Comparison of ENCODE assay signal across 8 cellular contexts in the genomic region with DNA sequence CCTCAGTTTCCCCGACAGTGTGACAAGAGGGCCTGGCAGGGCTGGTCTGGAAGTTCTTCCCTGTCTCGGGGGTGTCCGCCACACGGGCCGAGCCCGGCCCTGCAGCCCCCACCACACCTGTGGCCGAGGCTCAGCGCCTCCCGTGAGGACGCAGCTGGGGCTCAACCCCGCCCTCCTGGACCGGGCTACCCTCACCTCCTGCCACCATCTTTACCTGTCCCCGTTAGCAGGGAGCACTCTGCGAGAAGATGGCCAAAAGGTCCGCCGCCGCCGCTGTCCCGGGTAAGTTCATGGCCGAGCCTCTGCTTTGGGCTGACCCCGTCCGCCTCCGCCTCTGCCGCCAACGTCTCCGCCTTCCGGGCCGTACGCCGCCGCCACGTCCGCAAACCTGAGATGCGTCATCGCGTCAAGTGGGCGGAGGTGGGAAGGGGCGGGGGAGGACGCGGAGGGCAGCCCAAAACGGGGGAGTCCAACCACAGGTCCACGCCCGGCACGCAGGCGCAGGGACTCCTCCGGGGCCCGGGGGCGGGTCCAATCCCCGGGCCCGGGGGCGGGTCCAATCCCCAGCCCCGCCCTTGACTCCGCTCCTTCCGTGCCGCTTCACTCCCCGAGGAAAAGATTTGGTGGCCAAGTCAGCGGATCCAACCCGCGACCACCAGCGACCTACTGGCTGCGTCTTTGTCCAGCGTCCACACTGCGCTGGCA. TPM values are rescaled to one million over a fixed set of nuclear protein-coding genes. Genes with fewer than 3 reads are reported as not detected.
DNase-seq lines count a peak whose midpoint lies in the region; ATAC-seq and TF ChIP-seq lines count a peak whose summit lies in the region.

A gene (minus strand): TSS at position 351 of the 705 bp plus-strand sequence. CDS start 4,295 bp downstream, outside the sequence.

- H3F3A ChIP-seq in SK-N-SH (replicated peaks; ENCODE audit: insufficient read depth) = peaks cover 7% of the 10 kb centered on the region

- H3K79me2 ChIP-seq in SK-N-SH (ENCODE audit: insufficient read depth) = peaks cover 46% of the 10 kb centered on the region

- ATAC-seq in omental fat pad (ENCODE audit: low FRiP score) = peak; percentile 99

- no peak for TF ChIP-seq EP300 in SK-N-SH (IDR thresholded peaks at IDR 0.05; ENCODE audit: borderline replicate concordance in 1 of 2, low read depth in 1 of 2, low read length in 1 of 2)

- H3K4me1 Mint-ChIP-seq in activated naive CD4-positive, alpha-beta T cell treated with anti-CD3 and anti-CD28 coated beads, Interleukin-2, amount 50 U/mL, for 24 hours = peaks cover 31% of the 10 kb centered on the region

- H3K36me3 ChIP-seq in SK-N-SH (replicated peaks in 1 of 2; ENCODE audit: control insufficient read depth in 1 of 2, insufficient read depth in 2 of 2, low read length in 1 of 2) (peaks cover under 1 to 17% of the 10 kb centered on the region in 2 experiments), testis (ENCODE audit: low read depth, missing control alignments) (no peaks in the 10 kb centered on the region)

- POLR2A ChIA-PET in SK-N-SH (lab: Yijun Ruan, JAX) = interaction anchor here (1.1 kb wide), 1 partner anchor 120 kb away, joined by 4 read pairs; a partner anchor contains a TSS

- no peaks in the 10 kb centered on the region for H3K9me2 ChIP-seq in SK-N-SH

- TF ChIP-seq CTCF in HFF-Myc (IDR thresholded peaks at IDR 0.05; ENCODE audit: low read depth, low read length, missing control alignments) (no peak), SK-N-SH (IDR thresholded peaks at IDR 0.05) (no peak), omental fat pad (IDR thresholded peaks at IDR 0.05) (no peak), testis (IDR thresholded peaks at IDR 0.05) (no peak)

- H3K9me3 Mint-ChIP-seq in activated naive CD4-positive, alpha-beta T cell treated with anti-CD3 and anti-CD28 coated beads, Interleukin-2, amount 50 U/mL, for 24 hours = no peaks in the 10 kb centered on the region

- peak within 1 kb of the TSS; percentile 79 to 91 for H3K27ac ChIP-seq in SK-N-SH (ENCODE audit: low read depth in 2 of 2, low read length in 1 of 2)
- peak within 1 kb of the TSS; percentile 93 to 96 for H3K27ac ChIP-seq in testis

- intact Hi-C loops in testis (cut with DNase I; ENCODE audit: low total_unique reads) = no loop called here

- WGBS in SK-N-SH (ENCODE audit: low lambda C conversion rate) = 0% methylated on average over 5 of the region's 63 CpGs
- 0% methylated on average over 38 to 62 of the region's 63 CpGs for WGBS in testis, 2 donors

- H3K4me3 ChIP-seq in HFF-Myc (replicated peaks; ENCODE audit: low read depth, low read length) (peak within 1 kb of the TSS; percentile 90), SK-N-SH (ENCODE audit: low read depth in 2 of 2, low read length in 1 of 2) (peak within 1 kb of the TSS; percentile 99 to 100), testis (peak within 1 kb of the TSS; percentile 87 to 91)

- peaks cover 11% of the 10 kb centered on the region for H3K27me3 ChIP-seq in SK-N-SH (ENCODE audit: insufficient read depth)
- no peaks in the 10 kb centered on the region for H3K27me3 ChIP-seq in testis

- TF ChIP-seq POLR2A in testis (IDR thresholded peaks at IDR 0.05) = no peak

- CTCF ChIA-PET in SK-N-SH (lab: Yijun Ruan, JAX) = interaction anchor here (0.7 to 3.2 kb wide), 25 partner anchors 19 to 1800 kb away, joined by 3 to 32 read pairs (median 4); a partner anchor contains a TSS

- H3K9me3 ChIP-seq in SK-N-SH (no peaks in the 10 kb centered on the region), testis (no peaks in the 10 kb centered on the region)

- TF ChIP-seq RAD21 in SK-N-SH (IDR thresholded peaks at IDR 0.05; ENCODE audit: low read length) = no peak

- peaks cover 5% of the 10 kb centered on the region for H3K36me3 Mint-ChIP-seq in activated naive CD4-positive, alpha-beta T cell treated with anti-CD3 and anti-CD28 coated beads, Interleukin-2, amount 50 U/mL, for 24 hours

- H3K4me3 Mint-ChIP-seq in activated naive CD4-positive, alpha-beta T cell treated with anti-CD3 and anti-CD28 coated beads, Interleukin-2, amount 50 U/mL, for 24 hours = peak within 1 kb of the TSS; percentile 99

- peak within 1 kb of the TSS; percentile 97 for H3K4me2 ChIP-seq in SK-N-SH

- H3K4me1 ChIP-seq in SK-N-SH (ENCODE audit: control insufficient read depth in 1 of 2, insufficient read depth in 2 of 2, low read depth in 1 of 2, low read length in 1 of 2) (peaks cover 0 to 5% of the 10 kb centered on the region in 2 experiments; a peak in 3 of 4 replicates), testis (peaks cover 17% of the 10 kb centered on the region)

- peak within 1 kb of the TSS; percentile 97 for H3K27ac Mint-ChIP-seq in activated naive CD4-positive, alpha-beta T cell treated with anti-CD3 and anti-CD28 coated beads, Interleukin-2, amount 50 U/mL, for 24 hours

- H2AFZ ChIP-seq in SK-N-SH (ENCODE audit: low read depth) = peak within 1 kb of the TSS; percentile 100

- peak within 1 kb of the TSS; percentile 91 for H3K9ac ChIP-seq in SK-N-SH

- DNase-seq in GM04503 (ENCODE audit: low read depth) = peak; percentile 72
- DNase-seq in HFF-Myc (ENCODE audit: extremely low read depth, low read depth) = peak; percentile 84
- peak; percentile 96 for DNase-seq in NAMALWA (ENCODE audit: low spot score)
- DNase-seq in SK-N-SH = peak; percentile 99
- DNase-seq in glomerular endothelial cell (ENCODE audit: extremely low read depth, low read depth, low spot score) = no peak
- DNase-seq in omental fat pad (ENCODE audit: low spot score) = peak; percentile 84
- DNase-seq in testis = peak; percentile 98

- peaks cover 9% of the 10 kb centered on the region for H3K27me3 Mint-ChIP-seq in activated naive CD4-positive, alpha-beta T cell treated with anti-CD3 and anti-CD28 coated beads, Interleukin-2, amount 50 U/mL, for 24 hours

- no peaks in the 10 kb centered on the region for H4K20me1 ChIP-seq in SK-N-SH (ENCODE audit: insufficient read depth)

TF ChIP-seq in SK-N-SH, 30 proteins besides CTCF, POLR2A, EP300 and RAD21 (continues in another document):
- 0 out of 2 replicates have a peak, but pooled peaks have one; percentile 68 for TF ChIP-seq SIN3A (IDR thresholded peaks at IDR 0.05; ENCODE audit: borderline replicate concordance, low read depth, low read length)
- TF ChIP-seq SMC3 (IDR thresholded peaks at IDR 0.05; ENCODE audit: low read depth, low read length) = no peak
- no peak for TF ChIP-seq NFIC (IDR thresholded peaks at IDR 0.05; ENCODE audit: borderline replicate concordance)
- TF ChIP-seq, protein P1, sequence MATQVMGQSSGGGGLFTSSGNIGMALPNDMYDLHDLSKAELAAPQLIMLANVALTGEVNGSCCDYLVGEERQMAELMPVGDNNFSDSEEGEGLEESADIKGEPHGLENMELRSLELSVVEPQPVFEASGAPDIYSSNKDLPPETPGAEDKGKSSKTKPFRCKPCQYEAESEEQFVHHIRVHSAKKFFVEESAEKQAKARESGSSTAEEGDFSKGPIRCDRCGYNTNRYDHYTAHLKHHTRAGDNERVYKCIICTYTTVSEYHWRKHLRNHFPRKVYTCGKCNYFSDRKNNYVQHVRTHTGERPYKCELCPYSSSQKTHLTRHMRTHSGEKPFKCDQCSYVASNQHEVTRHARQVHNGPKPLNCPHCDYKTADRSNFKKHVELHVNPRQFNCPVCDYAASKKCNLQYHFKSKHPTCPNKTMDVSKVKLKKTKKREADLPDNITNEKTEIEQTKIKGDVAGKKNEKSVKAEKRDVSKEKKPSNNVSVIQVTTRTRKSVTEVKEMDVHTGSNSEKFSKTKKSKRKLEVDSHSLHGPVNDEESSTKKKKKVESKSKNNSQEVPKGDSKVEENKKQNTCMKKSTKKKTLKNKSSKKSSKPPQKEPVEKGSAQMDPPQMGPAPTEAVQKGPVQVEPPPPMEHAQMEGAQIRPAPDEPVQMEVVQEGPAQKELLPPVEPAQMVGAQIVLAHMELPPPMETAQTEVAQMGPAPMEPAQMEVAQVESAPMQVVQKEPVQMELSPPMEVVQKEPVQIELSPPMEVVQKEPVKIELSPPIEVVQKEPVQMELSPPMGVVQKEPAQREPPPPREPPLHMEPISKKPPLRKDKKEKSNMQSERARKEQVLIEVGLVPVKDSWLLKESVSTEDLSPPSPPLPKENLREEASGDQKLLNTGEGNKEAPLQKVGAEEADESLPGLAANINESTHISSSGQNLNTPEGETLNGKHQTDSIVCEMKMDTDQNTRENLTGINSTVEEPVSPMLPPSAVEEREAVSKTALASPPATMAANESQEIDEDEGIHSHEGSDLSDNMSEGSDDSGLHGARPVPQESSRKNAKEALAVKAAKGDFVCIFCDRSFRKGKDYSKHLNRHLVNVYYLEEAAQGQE (IDR thresholded peaks at IDR 0.05; ENCODE audit: low read depth, low read length) = 0 out of 2 replicates have a peak, but pooled peaks have one; percentile 44
- no peak for TF ChIP-seq MEF2A (IDR thresholded peaks at IDR 0.05; ENCODE audit: borderline replicate concordance, low read depth)
- TF ChIP-seq TCF12 (IDR thresholded peaks at IDR 0.05) = no peak
- TF ChIP-seq, protein P2, sequence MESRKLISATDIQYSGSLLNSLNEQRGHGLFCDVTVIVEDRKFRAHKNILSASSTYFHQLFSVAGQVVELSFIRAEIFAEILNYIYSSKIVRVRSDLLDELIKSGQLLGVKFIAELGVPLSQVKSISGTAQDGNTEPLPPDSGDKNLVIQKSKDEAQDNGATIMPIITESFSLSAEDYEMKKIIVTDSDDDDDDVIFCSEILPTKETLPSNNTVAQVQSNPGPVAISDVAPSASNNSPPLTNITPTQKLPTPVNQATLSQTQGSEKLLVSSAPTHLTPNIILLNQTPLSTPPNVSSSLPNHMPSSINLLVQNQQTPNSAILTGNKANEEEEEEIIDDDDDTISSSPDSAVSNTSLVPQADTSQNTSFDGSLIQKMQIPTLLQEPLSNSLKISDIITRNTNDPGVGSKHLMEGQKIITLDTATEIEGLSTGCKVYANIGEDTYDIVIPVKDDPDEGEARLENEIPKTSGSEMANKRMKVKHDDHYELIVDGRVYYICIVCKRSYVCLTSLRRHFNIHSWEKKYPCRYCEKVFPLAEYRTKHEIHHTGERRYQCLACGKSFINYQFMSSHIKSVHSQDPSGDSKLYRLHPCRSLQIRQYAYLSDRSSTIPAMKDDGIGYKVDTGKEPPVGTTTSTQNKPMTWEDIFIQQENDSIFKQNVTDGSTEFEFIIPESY (IDR thresholded peaks at IDR 0.05; ENCODE audit: borderline replicate concordance, low read depth) = no peak
- 0 out of 2 replicates have a peak, but pooled peaks have one; percentile 10 for TF ChIP-seq RFX5 (IDR thresholded peaks at IDR 0.05; ENCODE audit: low read length)
- TF ChIP-seq, protein P3, sequence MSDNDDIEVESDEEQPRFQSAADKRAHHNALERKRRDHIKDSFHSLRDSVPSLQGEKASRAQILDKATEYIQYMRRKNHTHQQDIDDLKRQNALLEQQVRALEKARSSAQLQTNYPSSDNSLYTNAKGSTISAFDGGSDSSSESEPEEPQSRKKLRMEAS (IDR thresholded peaks at IDR 0.05; ENCODE audit: low read depth) = no peak

RNA-seq across cellular contexts. Expression of the gene that starts here (rescaled TPM):
- 5.2 and 6.7 TPM in 2 replicates for polyA plus RNA-seq in SK-N-SH (2012; rRNA removed)
- polyA plus RNA-seq in SK-N-SH (2012; cell fraction: cytosol; rRNA removed) = 7.4 and 7.5 TPM in 2 replicates
- 2.4 and 4.0 TPM in 2 replicates for polyA plus RNA-seq in SK-N-SH (2012; cell fraction: nucleus; rRNA removed)
- total RNA-seq in glomerular endothelial cell = 17.9 and 19.6 TPM in 2 replicates
- total RNA-seq in omental fat pad = 10 to 100 TPM; 13.9 to 19.9 (median 18.1) TPM
- 10 to 100 TPM in 1 of 2 donors, 1 to 10 TPM in 1; 9.4 to 11.0 TPM for total RNA-seq in testis
- 10.4 TPM for polyA plus RNA-seq in testis (ENCODE audit: insufficient read depth, low read depth, low replicate concordance)
